Comparison of ENCODE assay signal across 12 cellular contexts in the genomic region with DNA sequence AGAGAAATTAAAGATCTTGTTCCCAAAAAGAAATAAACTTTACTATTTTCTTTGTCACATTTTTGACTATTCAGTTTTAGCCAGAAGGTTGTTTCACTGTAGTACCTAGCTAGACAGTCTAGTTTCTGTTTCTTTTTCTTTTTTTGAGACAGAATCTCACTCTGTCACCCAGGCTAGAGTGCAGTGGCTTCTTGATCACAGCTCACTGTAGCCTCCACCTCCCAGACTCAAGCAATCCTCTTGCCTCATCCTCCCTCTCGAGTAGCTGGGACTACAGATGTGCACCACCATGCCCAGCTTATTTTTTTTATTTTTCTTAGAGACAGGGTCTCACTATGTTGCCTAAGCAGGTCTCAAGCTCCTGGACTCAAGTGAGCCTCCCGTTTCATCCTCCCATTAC. TPM values are rescaled to one million over a fixed set of nuclear protein-coding genes. Genes with fewer than 3 reads are reported as not detected.
DNase-seq lines count a peak whose midpoint lies in the region; ATAC-seq, FAIRE-seq and TF ChIP-seq lines count a peak whose summit lies in the region.
"Had no signal": no experiment of that assay in that cellular context is flagged by ENCODE, and none has a peak within 500 bp of the region (broad histone marks: within the 10 kb centered on the region; RNA-seq: fewer than 3 reads in every experiment).

No MANE protein-coding gene starts in this region.

- TF ChIP-seq CTCF in Peyer's patch (IDR thresholded peaks at IDR 0.05) (no peak), thyroid gland (IDR thresholded peaks at IDR 0.05) (no peak)

- peaks cover 5% of the 10 kb centered on the region for H3K36me3 Mint-ChIP-seq in activated naive CD8-positive, alpha-beta T cell

- DNase-seq in GM18507 (ENCODE audit: extremely low spot score, insufficient read length, low read depth) (no peak), Peyer's patch (no peak), nucleus accumbens (lab: John Stamatoyannopoulos, UW) (no peak), cortex of kidney (lab: John Stamatoyannopoulos, UW) (no peak), thyroid gland (no peak)
- DNase-seq: amygdala, DMS79 treated with DMSO at 0.1 percent for 48 hours, NCI-H2081 treated with DMSO at 0.1 percent for 48 hours had no signal

- H3K36me3 ChIP-seq in Peyer's patch = peaks cover 0 to 16% (median 0%) of the 10 kb centered on the region in 3 donors
- peaks cover 0 to 4% of the 10 kb centered on the region in 2 donors for H3K36me3 ChIP-seq in thyroid gland

- peak overlapping the region; percentile 22 for H3K27ac Mint-ChIP-seq in activated naive CD8-positive, alpha-beta T cell

- peak; percentile 63 for FAIRE-seq in GM18507 (lab: Jason Lieb, UNC)

- H3K4me1 Mint-ChIP-seq in activated naive CD8-positive, alpha-beta T cell (ENCODE audit: low read depth) = peaks cover 51% of the 10 kb centered on the region

- H3K27ac ChIP-seq in Peyer's patch (no peak overlapping the region), thyroid gland (no peak overlapping the region)

- H3K4me3 Mint-ChIP-seq in activated naive CD8-positive, alpha-beta T cell = peak overlapping the region; percentile 94

- H3K9me3 Mint-ChIP-seq in activated naive CD8-positive, alpha-beta T cell (ENCODE audit: low read depth) = no peaks in the 10 kb centered on the region

- intact Hi-C loops in thyroid gland (cut with DNase I) = no loop called here

- H3K4me1 ChIP-seq in Peyer's patch = peaks cover 0 to 11% (median 0%) of the 10 kb centered on the region in 4 donors
- H3K4me1 ChIP-seq in thyroid gland = peaks cover 6 to 14% of the 10 kb centered on the region in 2 donors

- H3K4me3 ChIP-seq in Peyer's patch (no peak overlapping the region), thyroid gland (replicated peaks in 1 of 3) (no peak overlapping the region)

- H3K9me3 ChIP-seq in Peyer's patch = no peaks in the 10 kb centered on the region
- no peaks in the 10 kb centered on the region for H3K9me3 ChIP-seq in thyroid gland

- no peaks in the 10 kb centered on the region for H3K27me3 Mint-ChIP-seq in activated naive CD8-positive, alpha-beta T cell

- no peaks in the 10 kb centered on the region for H3K27me3 ChIP-seq in Peyer's patch
- H3K27me3 ChIP-seq in thyroid gland = no peaks in the 10 kb centered on the region

- 86 to 90% methylated on average over 2 of the region's 2 CpGs for WGBS in thyroid gland, 2 donors

- ATAC-seq in GM21360 (IDR thresholded peaks at IDR 0.05; ENCODE audit: unreplicated experiment) = peak; percentile 38
- ATAC-seq in HG03103 (IDR thresholded peaks at IDR 0.05; ENCODE audit: low read depth, unreplicated experiment) = peak; percentile 32

- TF ChIP-seq POLR2A in Peyer's patch (IDR thresholded peaks at IDR 0.05) (no peak), thyroid gland (IDR thresholded peaks at IDR 0.05) (no peak)

RNA-seq across cellular contexts. Expression of a gene that starts 2.2 kb away (rescaled TPM):
- total RNA-seq in Peyer's patch = 10 to 100 TPM; 13.8 to 28.1 (median 22.8) TPM
- total RNA-seq in thyroid gland = 10 to 100 TPM; 18.0 to 25.3 (median 22.5) TPM

RNA-seq across cellular contexts. Expression of a gene that starts 41.9 kb away (rescaled TPM):
- total RNA-seq in Peyer's patch (1 to 10 TPM; 1.6 to 2.1 (median 1.7) TPM), thyroid gland (1 to 10 TPM; 2.2 to 4.0 (median 3.0) TPM)
- total RNA-seq: T-helper 1 cell treated with Interleukin-12 subunit alpha and Interleukin-12 subunit beta and Interleukin-4 antibody, amounts not matched to agents 30 ng/mL and 1 ng/mL, for 36 hours had no signal
